In genomic region chr15:67770098-67770628, GRCh38 we compare ENCODE assay signal across 21 cellular contexts. TPM values are rescaled to one million over a fixed set of nuclear protein-coding genes. Genes with fewer than 3 reads are reported as not detected.
DNase-seq lines count a peak whose midpoint lies in the region; ATAC-seq and TF ChIP-seq lines count a peak whose summit lies in the region.
"Had no signal": no experiment of that assay in that cellular context is flagged by ENCODE, and none has a peak within 500 bp of the region (broad histone marks: within the 10 kb centered on the region; RNA-seq: fewer than 3 reads in every experiment).

No MANE protein-coding gene starts in this region.

- H3K4me3 Mint-ChIP-seq in GM23338 (no peak overlapping the region), glutamatergic neuron (ENCODE audit: unreplicated experiment) (peak overlapping the region; percentile 75)
- H3K4me3 Mint-ChIP-seq: B cell; CD4-positive, CD25-positive, alpha-beta regulatory T cell; CD8-positive, alpha-beta T cell; H9; HFFc6 had no signal

- no peaks in the 10 kb centered on the region for H3K9me3 ChIP-seq in SK-N-MC (ENCODE audit: low read depth, low read length)
- H3K9me3 ChIP-seq in mucosa of descending colon: no peaks in the 10 kb centered on the region
- H3K9me3 ChIP-seq: BLaER1, Caco-2 had no signal

- no peak overlapping the region for H3K9ac ChIP-seq in SK-N-MC (ENCODE audit: insufficient read length)
- H3K9ac ChIP-seq: BLaER1, GM23248 had no signal

- H3F3A ChIP-seq in GM23338 (replicated peaks; ENCODE audit: low read depth): no peaks in the 10 kb centered on the region

- H3K27ac Mint-ChIP-seq in GM23338: peak overlapping the region; percentile 26; the same call in 1 of the 2 replicates
- H3K27ac Mint-ChIP-seq in glutamatergic neuron (ENCODE audit: unreplicated experiment): peak overlapping the region; percentile 95
- H3K27ac Mint-ChIP-seq: B cell; CD4-positive, CD25-positive, alpha-beta regulatory T cell; CD8-positive, alpha-beta T cell; H9; HFFc6 had no signal

- no peaks in the 10 kb centered on the region for H4K20me1 ChIP-seq in GM23338 (replicated peaks; ENCODE audit: insufficient read depth)
- H4K20me1 ChIP-seq: BLaER1 had no signal

- H2AFZ ChIP-seq in GM23338: no peak overlapping the region
- H2AFZ ChIP-seq: GM23248 had no signal

- H3K4me1 ChIP-seq in GM23338 (ENCODE audit: insufficient read depth) (peaks cover 54% of the 10 kb centered on the region), mucosa of descending colon (ENCODE audit: low read depth) (no peaks in the 10 kb centered on the region)
- H3K4me1 ChIP-seq: Caco-2 had no signal

- no peaks in the 10 kb centered on the region for H3K79me2 ChIP-seq in GM23338 (replicated peaks; ENCODE audit: insufficient read depth)

- H3K27me3 Mint-ChIP-seq in GM23338 (ENCODE audit: insufficient read depth, low read depth, poor library complexity): no peaks in the 10 kb centered on the region
- H3K27me3 Mint-ChIP-seq in glutamatergic neuron (ENCODE audit: unreplicated experiment): peaks cover 2% of the 10 kb centered on the region
- H3K27me3 Mint-ChIP-seq: B cell; CD4-positive, CD25-positive, alpha-beta regulatory T cell had no signal

- TF ChIP-seq CTCF in GM23338 (conservative IDR thresholded peaks at IDR 0.05; ENCODE audit: low read depth in 2 of 2) (no peak), glutamatergic neuron (IDR thresholded peaks at IDR 0.05; ENCODE audit: partially characterized antibody, unreplicated experiment) (no peak), mucosa of descending colon (IDR thresholded peaks at IDR 0.05) (no peak)

- no peaks in the 10 kb centered on the region for H3K36me3 ChIP-seq in GM23338 (ENCODE audit: insufficient read depth)
- no peaks in the 10 kb centered on the region for H3K36me3 ChIP-seq in SK-N-MC (ENCODE audit: insufficient read depth, low read length)
- no peaks in the 10 kb centered on the region for H3K36me3 ChIP-seq in mucosa of descending colon (ENCODE audit: low read depth)

- H3K4me1 Mint-ChIP-seq in GM23338 (peaks cover 76% of the 10 kb centered on the region), glutamatergic neuron (ENCODE audit: low read depth, unreplicated experiment) (peaks cover 71% of the 10 kb centered on the region)

- no peak overlapping the region for H3K27ac ChIP-seq in GM23338 (ENCODE audit: low read depth)
- peak overlapping the region; percentile 35; the same call in 1 of the 2 replicates for H3K27ac ChIP-seq in SK-N-MC
- H3K27ac ChIP-seq: 22Rv1, BLaER1, C4-2B, GM23248 had no signal

- H3K4me2 ChIP-seq in GM23338: peak overlapping the region; percentile 25; the same call in 1 of the 2 replicates
- H3K4me2 ChIP-seq: BLaER1 had no signal

- intact Hi-C loops in mucosa of descending colon (cut with DNase I, micrococcal nuclease): no loop called here

- ATAC-seq in GM23338 (peak; percentile 42), mucosa of descending colon (peak; percentile 23), HG03521 (IDR thresholded peaks at IDR 0.05; ENCODE audit: unreplicated experiment) (no peak)
- ATAC-seq: CD8-positive, alpha-beta T cell; HCT116 had no signal

- H3K9me3 Mint-ChIP-seq in GM23338 (no peaks in the 10 kb centered on the region), glutamatergic neuron (ENCODE audit: unreplicated experiment) (peaks cover 4% of the 10 kb centered on the region)
- H3K9me3 Mint-ChIP-seq: CD4-positive, CD25-positive, alpha-beta regulatory T cell; CD8-positive, alpha-beta T cell; H9; HFFc6 had no signal

- DNase-seq in GM23338 (ENCODE audit: low spot score) (no peak), SK-N-MC (ENCODE audit: low read depth, low spot score) (no peak), glutamatergic neuron (no peak), mucosa of descending colon (no peak)
- DNase-seq in stimulated activated naive CD4-positive, alpha-beta T cell (lab: John Stamatoyannopoulos, UW): no peak
- DNase-seq in stimulated activated CD4-positive, alpha-beta T cell treated with anti-CD3 and anti-CD28 coated beads, Interleukin-15, amount 100 ng/mL, for 24 hours: no peak
- DNase-seq: Caco-2; CD4-positive, CD25-positive, alpha-beta regulatory T cell; CD8-positive, alpha-beta T cell; DMS153; DND-41; GM23248; H9; HFFc6 had no signal

- H3K36me3 Mint-ChIP-seq in GM23338 (ENCODE audit: low read depth) (no peaks in the 10 kb centered on the region), glutamatergic neuron (ENCODE audit: unreplicated experiment) (no peaks in the 10 kb centered on the region)

- H3K4me3 ChIP-seq in GM23338 (no peak overlapping the region), SK-N-MC (peak overlapping the region; percentile 3), mucosa of descending colon (no peak overlapping the region)
- H3K4me3 ChIP-seq: BLaER1, GM23248 had no signal

- peaks cover 5% of the 10 kb centered on the region; the same call in 1 of the 2 replicates for H3K9me2 ChIP-seq in GM23338 (ENCODE audit: insufficient read depth)

- no peaks in the 10 kb centered on the region for H3K27me3 ChIP-seq in GM23338 (ENCODE audit: insufficient read depth)
- H3K27me3 ChIP-seq: BLaER1 had no signal

TF ChIP-seq in GM23338, 12 proteins besides CTCF, POLR2A, EP300 and RAD21 (continues in another document):
- no peak for TF ChIP-seq EZH2phosphoT487 (IDR thresholded peaks at IDR 0.05; ENCODE audit: unreplicated experiment)
- no peak for TF ChIP-seq STAT1 (IDR thresholded peaks at IDR 0.05; ENCODE audit: unreplicated experiment)
- no peak for TF ChIP-seq NANOG (IDR thresholded peaks at IDR 0.05; ENCODE audit: borderline replicate concordance)
- no peak for TF ChIP-seq ZNF114 (CRISPR knock-in tag; IDR thresholded peaks at IDR 0.05)
- no peak for TF ChIP-seq CREB1 (CRISPR knock-in tag; IDR thresholded peaks at IDR 0.05; ENCODE audit: low read depth)
- TF ChIP-seq ZNF462 (CRISPR knock-in tag; IDR thresholded peaks at IDR 0.05): no peak

RNA-seq across cellular contexts. Expression of gene SKOR1, which starts 55.1 kb away (rescaled TPM):
- 0.17 and 0.19 TPM in 2 replicates for total RNA-seq in GM23338 (2014; rRNA removed; shearing (Covaris generic))
- polyA plus RNA-seq in GM23338 (2016; fragmentation: Nextera tagmentation; extraction: Ambion mirVana): not detected in 2 replicates
- total RNA-seq in glutamatergic neuron (ENCODE audit: unreplicated experiment): 4.0 TPM
- total RNA-seq in mucosa of descending colon: under 1 TPM; 0.34 to 0.63 (median 0.58) TPM
- total RNA-seq: Caco-2, H4 had no signal
- polyA plus RNA-seq: CD4-positive, CD25-positive, alpha-beta regulatory T cell; GM23248 had no signal
